2 cellular contexts compared by ENCODE assay signal in the genomic region with DNA sequence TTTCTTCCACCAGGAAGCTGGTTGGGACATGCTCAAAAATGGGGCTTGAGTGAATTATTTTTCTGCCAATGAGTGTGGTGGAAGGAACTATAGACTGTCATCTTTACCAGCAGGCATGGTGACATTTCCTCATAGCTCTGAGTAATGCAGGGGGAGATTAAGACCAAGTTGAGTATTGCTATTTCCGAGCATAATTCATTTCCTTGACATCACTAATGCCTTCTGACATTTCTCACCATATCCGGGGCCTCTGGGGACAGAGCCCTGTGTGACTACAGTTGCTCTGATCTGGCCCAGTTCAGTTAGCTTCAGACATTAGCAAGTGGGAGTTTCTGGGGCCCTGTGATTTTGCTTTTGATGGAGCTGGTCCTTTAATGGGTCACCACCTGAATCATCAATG.
A peak's percentile ranks its signal among the peaks of the same experiment; 100 is the strongest.
TF ChIP-seq lines count a peak whose summit lies in the region.

No MANE protein-coding gene starts in this region.

TF ChIP-seq in IMR-90, 13 proteins besides CTCF, POLR2A, EP300 and RAD21:
- peak; percentile 31; the same call in 1 of the 2 replicates for TF ChIP-seq CEBPB (IDR thresholded peaks at IDR 0.05; ENCODE audit: low read depth, low read length)
- TF ChIP-seq, protein P1, sequence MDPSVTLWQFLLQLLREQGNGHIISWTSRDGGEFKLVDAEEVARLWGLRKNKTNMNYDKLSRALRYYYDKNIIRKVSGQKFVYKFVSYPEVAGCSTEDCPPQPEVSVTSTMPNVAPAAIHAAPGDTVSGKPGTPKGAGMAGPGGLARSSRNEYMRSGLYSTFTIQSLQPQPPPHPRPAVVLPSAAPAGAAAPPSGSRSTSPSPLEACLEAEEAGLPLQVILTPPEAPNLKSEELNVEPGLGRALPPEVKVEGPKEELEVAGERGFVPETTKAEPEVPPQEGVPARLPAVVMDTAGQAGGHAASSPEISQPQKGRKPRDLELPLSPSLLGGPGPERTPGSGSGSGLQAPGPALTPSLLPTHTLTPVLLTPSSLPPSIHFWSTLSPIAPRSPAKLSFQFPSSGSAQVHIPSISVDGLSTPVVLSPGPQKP (IDR thresholded peaks at IDR 0.05; ENCODE audit: borderline replicate concordance, low read depth, low read length) = no peak
- no peak for TF ChIP-seq CHD1 (IDR thresholded peaks at IDR 0.05; ENCODE audit: low read depth, low read length)
- TF ChIP-seq RCOR1 (IDR thresholded peaks at IDR 0.05; ENCODE audit: insufficient replicate concordance, low read length) = no peak
TF ChIP-seq in IMR-90: peak in this region for 1.

TF ChIP-seq in neural cell, 6 proteins besides CTCF, POLR2A, EP300 and RAD21:
- TF ChIP-seq POLR2AphosphoS5 (IDR thresholded peaks at IDR 0.05) (peak; percentile 33), SMC3 (conservative IDR thresholded peaks at IDR 0.05; ENCODE audit: poor library complexity) (no peak), EZH2 (IDR thresholded peaks at IDR 0.05; ENCODE audit: borderline replicate concordance, insufficient read depth, low read length, poor library complexity, severe bottlenecking) (no peak), MXI1 (conservative IDR thresholded peaks at IDR 0.05; ENCODE audit: poor library complexity, severe bottlenecking) (no peak)
- TF ChIP-seq, protein P2, sequence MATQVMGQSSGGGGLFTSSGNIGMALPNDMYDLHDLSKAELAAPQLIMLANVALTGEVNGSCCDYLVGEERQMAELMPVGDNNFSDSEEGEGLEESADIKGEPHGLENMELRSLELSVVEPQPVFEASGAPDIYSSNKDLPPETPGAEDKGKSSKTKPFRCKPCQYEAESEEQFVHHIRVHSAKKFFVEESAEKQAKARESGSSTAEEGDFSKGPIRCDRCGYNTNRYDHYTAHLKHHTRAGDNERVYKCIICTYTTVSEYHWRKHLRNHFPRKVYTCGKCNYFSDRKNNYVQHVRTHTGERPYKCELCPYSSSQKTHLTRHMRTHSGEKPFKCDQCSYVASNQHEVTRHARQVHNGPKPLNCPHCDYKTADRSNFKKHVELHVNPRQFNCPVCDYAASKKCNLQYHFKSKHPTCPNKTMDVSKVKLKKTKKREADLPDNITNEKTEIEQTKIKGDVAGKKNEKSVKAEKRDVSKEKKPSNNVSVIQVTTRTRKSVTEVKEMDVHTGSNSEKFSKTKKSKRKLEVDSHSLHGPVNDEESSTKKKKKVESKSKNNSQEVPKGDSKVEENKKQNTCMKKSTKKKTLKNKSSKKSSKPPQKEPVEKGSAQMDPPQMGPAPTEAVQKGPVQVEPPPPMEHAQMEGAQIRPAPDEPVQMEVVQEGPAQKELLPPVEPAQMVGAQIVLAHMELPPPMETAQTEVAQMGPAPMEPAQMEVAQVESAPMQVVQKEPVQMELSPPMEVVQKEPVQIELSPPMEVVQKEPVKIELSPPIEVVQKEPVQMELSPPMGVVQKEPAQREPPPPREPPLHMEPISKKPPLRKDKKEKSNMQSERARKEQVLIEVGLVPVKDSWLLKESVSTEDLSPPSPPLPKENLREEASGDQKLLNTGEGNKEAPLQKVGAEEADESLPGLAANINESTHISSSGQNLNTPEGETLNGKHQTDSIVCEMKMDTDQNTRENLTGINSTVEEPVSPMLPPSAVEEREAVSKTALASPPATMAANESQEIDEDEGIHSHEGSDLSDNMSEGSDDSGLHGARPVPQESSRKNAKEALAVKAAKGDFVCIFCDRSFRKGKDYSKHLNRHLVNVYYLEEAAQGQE (IDR thresholded peaks at IDR 0.05; ENCODE audit: borderline replicate concordance) = no peak
